ENCODE assay signal across 1 cellular context in genomic region chr1:176720835-176721234, GRCh38.
TF ChIP-seq lines count a peak whose summit lies in the region.

No MANE protein-coding gene starts in this region.

TF ChIP-seq in GM23338, 12 proteins besides CTCF, POLR2A, EP300 and RAD21 (continued from another document):
- TF ChIP-seq REST (IDR thresholded peaks at IDR 0.05; ENCODE audit: unreplicated experiment), result no peak
- TF ChIP-seq ETS1 (IDR thresholded peaks at IDR 0.05), result no peak
